ENCODE assay signal across 9 cellular contexts in the genomic region with DNA sequence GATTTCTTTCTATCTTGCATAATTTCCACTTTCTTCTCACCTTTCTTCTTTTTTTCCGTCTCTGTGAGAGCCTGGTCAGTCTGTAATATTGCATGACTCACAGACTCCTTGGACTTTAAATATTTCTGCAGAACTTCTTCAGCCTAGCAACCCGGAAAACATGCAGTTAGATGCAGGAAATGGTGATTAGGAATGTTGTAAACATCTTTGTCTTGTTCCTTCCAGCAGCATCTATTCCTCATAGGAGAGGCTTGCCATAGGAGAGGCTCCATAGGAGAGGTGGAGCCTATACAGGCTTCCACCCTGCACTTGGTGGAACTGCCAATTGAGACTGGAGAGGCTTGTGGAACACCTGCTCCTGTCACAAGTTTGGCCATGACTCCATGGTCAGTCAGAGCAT. TPM values are rescaled to one million over a fixed set of nuclear protein-coding genes. Genes with fewer than 3 reads are reported as not detected.
A peak's percentile ranks its signal among the peaks of the same experiment; 100 is the strongest.
DNase-seq lines count a peak whose midpoint lies in the region; ATAC-seq and TF ChIP-seq lines count a peak whose summit lies in the region.
"Had no signal": no experiment of that assay in that cellular context is flagged by ENCODE, and none has a peak within 500 bp of the region (broad histone marks: within the 10 kb centered on the region; RNA-seq: fewer than 3 reads in every experiment).

No MANE protein-coding gene starts in this region.

- no peak overlapping the region for H3K4me3 ChIP-seq in A673 (ENCODE audit: low read depth, low read length, poor library complexity, severe bottlenecking)
- H3K4me3 ChIP-seq: PC-9 had no signal

- H3K27ac ChIP-seq in A673 (ENCODE audit: low read depth, low read length, poor library complexity, severe bottlenecking): no peak overlapping the region
- H3K27ac ChIP-seq: PC-9 had no signal

- peaks cover 74% of the 10 kb centered on the region for H3K36me3 Mint-ChIP-seq in activated T-helper 1 cell treated with anti-CD3 and anti-CD28 coated beads, Interleukin-12 subunit alpha, Interleukin-12 subunit beta, Interleukin-2, Interleukin-4 antibody, amounts not matched to agents 30 ng/mL and 10 ng/mL and 1 ng/mL, durations not matched to agents 14 hours and 24 hours and 36 hours (ENCODE audit: low read depth)

- no peak for TF ChIP-seq CTCF in A673 (conservative IDR thresholded peaks at IDR 0.05; ENCODE audit: low read depth, low read length)

- peaks cover 80% of the 10 kb centered on the region for H3K4me1 Mint-ChIP-seq in activated T-helper 1 cell treated with anti-CD3 and anti-CD28 coated beads, Interleukin-12 subunit alpha, Interleukin-12 subunit beta, Interleukin-2, Interleukin-4 antibody, amounts not matched to agents 30 ng/mL and 10 ng/mL and 1 ng/mL, durations not matched to agents 14 hours and 24 hours and 36 hours (ENCODE audit: low read depth)

- BruUV-seq in A673 (replicated peaks; lab: Mats Ljungman, UMichigan): no TSS peak

- H3K27me3 Mint-ChIP-seq in activated T-helper 1 cell treated with anti-CD3 and anti-CD28 coated beads, Interleukin-12 subunit alpha, Interleukin-12 subunit beta, Interleukin-2, Interleukin-4 antibody, amounts not matched to agents 30 ng/mL and 10 ng/mL and 1 ng/mL, durations not matched to agents 14 hours and 24 hours and 36 hours (ENCODE audit: insufficient read depth): no peaks in the 10 kb centered on the region

- H3K9me3 ChIP-seq in A673 (ENCODE audit: low read depth, low read length, poor library complexity, severe bottlenecking): no peaks in the 10 kb centered on the region

- H3K27me3 ChIP-seq in A673 (replicated peaks; ENCODE audit: insufficient read depth, low read depth, low read length, poor library complexity): no peaks in the 10 kb centered on the region

- ATAC-seq in HG02798 (IDR thresholded peaks at IDR 0.05; ENCODE audit: poor library complexity, unreplicated experiment): no peak

- no peaks in the 10 kb centered on the region for H3K9me3 Mint-ChIP-seq in activated T-helper 1 cell treated with anti-CD3 and anti-CD28 coated beads, Interleukin-12 subunit alpha, Interleukin-12 subunit beta, Interleukin-2, Interleukin-4 antibody, amounts not matched to agents 30 ng/mL and 10 ng/mL and 1 ng/mL, durations not matched to agents 14 hours and 24 hours and 36 hours

- H3K4me3 Mint-ChIP-seq in activated T-helper 1 cell treated with anti-CD3 and anti-CD28 coated beads, Interleukin-12 subunit alpha, Interleukin-12 subunit beta, Interleukin-2, Interleukin-4 antibody, amounts not matched to agents 30 ng/mL and 10 ng/mL and 1 ng/mL, durations not matched to agents 14 hours and 24 hours and 36 hours: peak overlapping the region; percentile 67

- H3K4me1 ChIP-seq in A673 (ENCODE audit: insufficient read depth, low read length, poor library complexity, severe bottlenecking): peaks cover 19% of the 10 kb centered on the region

- DNase-seq in A673 (ENCODE audit: low spot score) (peak; percentile 30), GM04503 (ENCODE audit: low read depth) (peak; percentile 75), kidney tubule cell (ENCODE audit: low spot score) (peak; percentile 67), NCI-H1694 treated with DMSO at 0.1 percent for 48 hours (lab: John Stamatoyannopoulos, UW) (no peak)
- no peak for DNase-seq in activated T-helper 1 cell treated with anti-CD3 and anti-CD28 coated beads, Interleukin-12 subunit alpha, Interleukin-12 subunit beta, Interleukin-2, Interleukin-4 antibody, amounts not matched to agents 30 ng/mL and 10 ng/mL and 1 ng/mL, durations not matched to agents 14 hours and 24 hours and 36 hours (ENCODE audit: low spot score)
- DNase-seq in activated CD4-positive, alpha-beta T cell treated with anti-CD3 and anti-CD28 coated beads for 4 hours: no peak
- no peak for DNase-seq in stimulated activated CD4-positive, alpha-beta T cell treated with anti-CD3 and anti-CD28 coated beads, Interleukin-4, amount 100 ng/mL, for 4 hours

- H3K36me3 ChIP-seq in A673 (ENCODE audit: insufficient read depth, low read length, poor library complexity, severe bottlenecking): no peaks in the 10 kb centered on the region

- CTCF ChIA-PET in A673 (lab: Charles Lee): no interaction called here

- peak overlapping the region; percentile 82 for H3K27ac Mint-ChIP-seq in activated T-helper 1 cell treated with anti-CD3 and anti-CD28 coated beads, Interleukin-12 subunit alpha, Interleukin-12 subunit beta, Interleukin-2, Interleukin-4 antibody, amounts not matched to agents 30 ng/mL and 10 ng/mL and 1 ng/mL, durations not matched to agents 14 hours and 24 hours and 36 hours

- POLR2A ChIA-PET in A673 (lab: Charles Lee; ENCODE audit: low non-redundant PET): no interaction called here

- intact Hi-C loops in A673 (cut with micrococcal nuclease; ENCODE audit: unreplicated experiment): no loop called here
- intact Hi-C loops in activated T-helper 1 cell treated with anti-CD3 and anti-CD28 coated beads, Interleukin-12 subunit alpha, Interleukin-12 subunit beta, Interleukin-2, Interleukin-4 antibody, amounts not matched to agents 30 ng/mL and 10 ng/mL and 1 ng/mL, durations not matched to agents 14 hours and 24 hours and 36 hours (cut with micrococcal nuclease): no loop called here

RNA-seq across cellular contexts. Expression of gene GBP5, which starts 10.0 kb away (rescaled TPM):
- total RNA-seq in A673 (2021): 0.09 TPM in 1 of 2 replicates, not detected in the other
- 145 and 154 TPM in 2 replicates for total RNA-seq in activated T-helper 1 cell treated with anti-CD3 and anti-CD28 coated beads, Interleukin-12 subunit alpha, Interleukin-12 subunit beta, Interleukin-2, Interleukin-4 antibody, amounts not matched to agents 30 ng/mL and 10 ng/mL and 1 ng/mL, durations not matched to agents 14 hours and 24 hours and 36 hours
- total RNA-seq: PC-9 had no signal

Comparison
In these comparisons a context has a peak if more than half of its experiments do, and no peak if none do; other contexts are left out.
1. DNase-seq: peak in A673 (single experiment), GM04503 (single experiment) and kidney tubule cell (single experiment); none in activated T-helper 1 cell treated with anti-CD3 and anti-CD28 coated beads, Interleukin-12 subunit alpha, Interleukin-12 subunit beta, Interleukin-2, Interleukin-4 antibody, amounts not matched to agents 30 ng/mL and 10 ng/mL and 1 ng/mL, durations not matched to agents 14 hours and 24 hours and 36 hours (single experiment), NCI-H1694 treated with DMSO at 0.1 percent for 48 hours (single experiment), activated CD4-positive, alpha-beta T cell treated with anti-CD3 and anti-CD28 coated beads for 4 hours (0 of 2) and stimulated activated CD4-positive, alpha-beta T cell treated with anti-CD3 and anti-CD28 coated beads, Interleukin-4, amount 100 ng/mL, for 4 hours (0 of 2).
2. RNA of gene GBP5, which starts 10.0 kb away (total RNA-seq): 145 to 154 TPM in activated T-helper 1 cell treated with anti-CD3 and anti-CD28 coated beads, Interleukin-12 subunit alpha, Interleukin-12 subunit beta, Interleukin-2, Interleukin-4 antibody, amounts not matched to agents 30 ng/mL and 10 ng/mL and 1 ng/mL, durations not matched to agents 14 hours and 24 hours and 36 hours; 0.09 TPM in A673; every median in the first group is over 100 times any median in the second.